8 cellular contexts compared by ENCODE assay signal in the genomic region with DNA sequence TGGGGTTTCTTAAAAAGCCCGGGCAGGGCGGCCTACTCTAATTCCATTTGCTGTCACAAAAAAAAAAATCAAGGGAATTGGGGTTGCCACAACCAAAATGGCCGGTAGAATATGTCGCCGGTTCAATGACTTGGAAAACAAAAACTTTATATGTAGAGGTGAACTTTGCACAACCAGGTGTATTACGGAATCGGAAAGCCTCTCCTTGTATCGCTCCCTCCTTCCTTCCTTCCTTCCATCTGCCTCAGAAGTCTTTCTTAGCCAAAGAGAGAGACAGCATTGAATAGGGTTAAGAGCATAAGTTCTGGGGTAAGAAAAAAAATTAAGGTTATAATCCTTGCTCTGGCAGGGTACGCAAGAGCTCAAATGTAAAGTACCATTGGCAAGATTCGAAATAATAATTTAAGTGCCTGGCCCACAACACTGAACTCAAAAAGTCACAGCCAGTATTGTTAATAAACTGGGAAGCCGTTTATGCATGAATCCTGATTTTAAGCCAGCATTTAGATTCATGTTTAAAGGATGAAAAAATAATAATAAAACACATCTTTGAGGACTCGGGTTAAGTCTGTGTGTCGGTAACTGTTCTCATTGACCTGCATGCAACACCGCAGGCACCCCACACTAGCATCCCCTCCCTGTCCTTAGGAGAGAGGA. TPM values are rescaled to one million over a fixed set of nuclear protein-coding genes. Genes with fewer than 3 reads are reported as not detected.
DNase-seq lines count a peak whose midpoint lies in the region; ATAC-seq and TF ChIP-seq lines count a peak whose summit lies in the region.

No MANE protein-coding gene starts in this region.

- ATAC-seq in GM19023 (IDR thresholded peaks at IDR 0.05; ENCODE audit: unreplicated experiment): peak; percentile 23
- peak; percentile 12 for ATAC-seq in HG03558 (IDR thresholded peaks at IDR 0.05; ENCODE audit: extremely low read depth, unreplicated experiment)

- peak overlapping the region; percentile 87 for H3K9ac ChIP-seq in mucosa of stomach (ENCODE audit: low read length)

- H3K4me1 Mint-ChIP-seq in CD14-positive monocyte (peaks cover 43% of the 10 kb centered on the region), brain (peaks cover 45% of the 10 kb centered on the region)

- H3K9me3 ChIP-seq in mucosa of stomach (ENCODE audit: control insufficient read depth, low read length): no peaks in the 10 kb centered on the region

- H3K4me3 Mint-ChIP-seq in CD14-positive monocyte (peak overlapping the region; percentile 98 to 99), brain (peak overlapping the region; percentile 86 to 98 (median 96))

- intact Hi-C loops in CD14-positive monocyte (cut with micrococcal nuclease): loop anchor here in 1 of 2 donors (5.0 kb wide), 2 partner anchors 45 to 95 kb away; a partner anchor contains a TSS

- peaks cover 5 to 6% of the 10 kb centered on the region in 2 donors for H3K36me3 Mint-ChIP-seq in CD14-positive monocyte
- peaks cover 13% of the 10 kb centered on the region for H3K36me3 Mint-ChIP-seq in brain

- H3K27me3 ChIP-seq in mucosa of stomach (ENCODE audit: control insufficient read depth, insufficient read depth, low read length): no peaks in the 10 kb centered on the region

- no peaks in the 10 kb centered on the region for H3K36me3 ChIP-seq in mucosa of stomach (ENCODE audit: control insufficient read depth, insufficient read depth, low read length)

- DNase-seq in CD14-positive monocyte (ENCODE audit: low spot score): no peak
- no peak for DNase-seq in 8988T
- DNase-seq in NOMO-1 treated with dmso at 0.1 percent for 144 hours (lab: John Stamatoyannopoulos, UW; ENCODE audit: unreplicated experiment): no peak
- no peak for DNase-seq in glomerular visceral epithelial cell (ENCODE audit: extremely low spot score)

- no peak for TF ChIP-seq CTCF in CD14-positive monocyte (IDR thresholded peaks at IDR 0.05)
- TF ChIP-seq CTCF in brain (conservative IDR thresholded peaks at IDR 0.05): no peak

- peaks cover 0 to 7% (median 0%) of the 10 kb centered on the region in 7 donors for H3K9me3 Mint-ChIP-seq in CD14-positive monocyte
- peaks cover 0 to 1% (median 0%) of the 10 kb centered on the region in 5 experiments for H3K9me3 Mint-ChIP-seq in brain

- H3K27me3 Mint-ChIP-seq in CD14-positive monocyte (ENCODE audit: low read depth in 3 of 3) (peaks cover 3 to 6% (median 5%) of the 10 kb centered on the region in 3 donors), brain (peaks cover 4% of the 10 kb centered on the region)

- peak overlapping the region; percentile 70 for H3K4me3 ChIP-seq in mucosa of stomach (ENCODE audit: low read length)

- peaks cover 14% of the 10 kb centered on the region for H3K4me1 ChIP-seq in mucosa of stomach (ENCODE audit: control insufficient read depth, insufficient read depth, low read length)

- H3K27ac Mint-ChIP-seq in CD14-positive monocyte: peak overlapping the region; percentile 60 to 97 (median 80)
- peak overlapping the region; percentile 89 to 95 (median 92) for H3K27ac Mint-ChIP-seq in brain

RNA-seq across cellular contexts. Expression of a gene that starts 0.5 kb away (rescaled TPM):
- polyA plus RNA-seq in CD14-positive monocyte (10 to 100 TPM; 40.3 to 69.1 TPM), brain (ENCODE audit: insufficient read depth, low read depth, low replicate concordance) (88.0 TPM)

RNA-seq across cellular contexts. Expression of a gene that starts 59.2 kb away (rescaled TPM):
- polyA plus RNA-seq in CD14-positive monocyte (1 to 10 TPM; 5.0 to 8.4 TPM), brain (ENCODE audit: insufficient read depth, low read depth, low replicate concordance) (31.7 TPM)
